30 cellular contexts compared by ENCODE assay signal in genomic region chr2:96423866-96424265, GRCh38.
DNase-seq lines count a peak whose midpoint lies in the region; ATAC-seq, FAIRE-seq and TF ChIP-seq lines count a peak whose summit lies in the region.
"Had no signal": no experiment of that assay in that cellular context is flagged by ENCODE, and none has a peak within 500 bp of the region (broad histone marks: within the 10 kb centered on the region; RNA-seq: fewer than 3 reads in every experiment).

No MANE protein-coding gene starts in this region.

- H4K20me1 ChIP-seq in HepG2 (ENCODE audit: insufficient read depth, low read length), result no peaks in the 10 kb centered on the region
- H4K20me1 ChIP-seq: BLaER1 had no signal

- no peaks in the 10 kb centered on the region for H3K79me2 ChIP-seq in HepG2 (ENCODE audit: insufficient read depth, low read length)

- H3K4me3 ChIP-seq in HepG2 (replicated peaks in 1 of 3; ENCODE audit: insufficient read depth in 1 of 3, low read depth in 2 of 3, low read length in 3 of 3) (no peak overlapping the region), right lobe of liver (no peak overlapping the region), cardiac fibroblast (replicated peaks in 1 of 2; ENCODE audit: low read depth in 2 of 2, low read length in 2 of 2) (no peak overlapping the region)
- H3K4me3 ChIP-seq: adrenal gland, BLaER1, cardiac muscle cell, right atrium auricular region, tibial artery had no signal

- DNase-seq in HepG2 (ENCODE audit: low spot score) (no peak), right lobe of liver (no peak), cardiac fibroblast (ENCODE audit: low read depth in 2 of 2) (peak; percentile 10 to 73), mesothelial cell of epicardium (ENCODE audit: low spot score in 2 of 2, unreplicated experiment in 2 of 2) (no peak), NCI-H2107 (lab: John Stamatoyannopoulos, UW) (no peak), RKO (ENCODE audit: low spot score) (no peak)
- DNase-seq in activated naive CD4-positive, alpha-beta T cell (lab: John Stamatoyannopoulos, UW), result no peak
- DNase-seq: 8988T; activated B cell treated with CpG ODN at 0.5 μM for 24 hours; activated CD4-positive, alpha-beta memory T cell treated with anti-CD3 and anti-CD28 coated beads for 36 hours; activated gamma-delta T cell; activated T-cell treated with anti-CD3 and anti-CD28 coated beads for 4 hours; adrenal gland; Calu3; dermis blood vessel endothelial cell; foreskin melanocyte; H7; islet precursor cell; KBM-7; MV-4-11; NCI-H1694 treated with DMSO at 0.1 percent for 48 hours; NCI-H526 treated with DMSO at 0.1 percent for 48 hours; T-helper 9 cell; tibial artery had no signal

- peaks cover 51% of the 10 kb centered on the region for H3K27me3 Mint-ChIP-seq in mesothelial cell of epicardium (ENCODE audit: low read depth)

- intact Hi-C loops in HepG2 (cut with micrococcal nuclease; ENCODE audit: unreplicated experiment) (no loop called here), right lobe of liver (cut with DNase I) (no loop called here)

- no peak overlapping the region for H2AFZ ChIP-seq in HepG2 (ENCODE audit: low read length)

- TF ChIP-seq RAD21 in HepG2 (CRISPR knock-in tag; IDR thresholded peaks at IDR 0.05), result no peak

- H3K27ac ChIP-seq in HepG2 (ENCODE audit: extremely low read length, insufficient read depth, low read length) (no peak overlapping the region), right lobe of liver (no peak overlapping the region)
- H3K27ac ChIP-seq: adrenal gland, BLaER1, cardiac muscle cell, right atrium auricular region, tibial artery had no signal

- TF ChIP-seq CTCF in HepG2 (CRISPR knock-in tag; IDR thresholded peaks at IDR 0.05), result no peak
- TF ChIP-seq CTCF in right lobe of liver (IDR thresholded peaks at IDR 0.05), result no peak
- no peak for TF ChIP-seq CTCF in cardiac fibroblast (IDR thresholded peaks at IDR 0.05; ENCODE audit: low read depth, low read length)
- no peak for TF ChIP-seq CTCF in mesothelial cell of epicardium (IDR thresholded peaks at IDR 0.05; ENCODE audit: unreplicated experiment)

- 3% methylated on average over 1 of the region's 1 CpG for WGBS in HepG2 (ENCODE audit: low lambda C conversion rate)
- 38% methylated on average over 1 of the region's 1 CpG for WGBS in right lobe of liver (ENCODE audit: insufficient coverage, low coverage, low lambda C conversion rate, missing lambda C conversion rate)

- H3K27me3 ChIP-seq in HepG2 (ENCODE audit: control insufficient read depth in 1 of 2, insufficient read depth in 2 of 2, low read length in 2 of 2) (peaks cover 0 to 15% of the 10 kb centered on the region in 2 experiments; a peak in 2 of 5 replicates), right lobe of liver (no peaks in the 10 kb centered on the region)
- H3K27me3 ChIP-seq: BLaER1, cardiac muscle cell, right atrium auricular region had no signal

- TF ChIP-seq POLR2A in HepG2 (IDR thresholded peaks at IDR 0.05; ENCODE audit: insufficient read depth in 1 of 2, low read depth in 2 of 2, low read length in 2 of 2) (no peak), right lobe of liver (IDR thresholded peaks at IDR 0.05) (no peak)

- peaks cover 8% of the 10 kb centered on the region for H3K4me1 Mint-ChIP-seq in mesothelial cell of epicardium
- H3K4me1 Mint-ChIP-seq: activated B cell treated with CpG ODN at 0.5 μM for 24 hours had no signal

- peak overlapping the region; percentile 75 for H3K27ac Mint-ChIP-seq in mesothelial cell of epicardium
- H3K27ac Mint-ChIP-seq: activated B cell treated with CpG ODN at 0.5 μM for 24 hours; activated CD4-positive, alpha-beta memory T cell treated with anti-CD3 and anti-CD28 coated beads for 36 hours; stimulated activated naive CD8-positive, alpha-beta T cell treated with anti-CD3 and anti-CD28 coated beads, Interleukin-15, Interleukin-2, amounts not matched to agents 100 ng/mL and 50 ng/mL, for 24 hours had no signal

- H3K4me1 ChIP-seq in HepG2 (ENCODE audit: insufficient read depth, low read length) (peaks cover 13% of the 10 kb centered on the region), right lobe of liver (no peaks in the 10 kb centered on the region)
- H3K4me1 ChIP-seq: adrenal gland, BLaER1, right atrium auricular region, tibial artery had no signal

- no peak for ATAC-seq in HepG2
- ATAC-seq in right lobe of liver, result no peak
- ATAC-seq in GM18511 (IDR thresholded peaks at IDR 0.05; ENCODE audit: unreplicated experiment), result no peak

- H3K36me3 Mint-ChIP-seq in mesothelial cell of epicardium, result no peaks in the 10 kb centered on the region

- FAIRE-seq in HepG2 (lab: Jason Lieb, UNC), result no peak
- FAIRE-seq: endothelial cell of umbilical vein had no signal

- TF ChIP-seq EP300 in HepG2 (IDR thresholded peaks at IDR 0.05; ENCODE audit: low read depth in 2 of 2, low read length in 2 of 2) (no peak), HepG2 (CRISPR knock-in tag; IDR thresholded peaks at IDR 0.05; ENCODE audit: borderline replicate concordance) (no peak)

- POLR2A ChIA-PET in HepG2 (lab: Yijun Ruan, JAX), result no interaction called here

- in situ Hi-C loops in HepG2 (cut with HindIII; ENCODE audit: extremely low pct_ligation_motif_present, low pct_unique_long_range_greater_than_20kb), result no loop called here

- no peak overlapping the region for H3K9ac ChIP-seq in HepG2 (ENCODE audit: insufficient read depth, low read depth, low read length)
- H3K9ac ChIP-seq: BLaER1 had no signal

- CTCF ChIA-PET in HepG2 (lab: Yijun Ruan, JAX; ENCODE audit: low intra/inter-chr PET ratio, low total read pairs), result no interaction called here

- no peaks in the 10 kb centered on the region for H3K36me3 ChIP-seq in HepG2 (replicated peaks in 1 of 2; ENCODE audit: control insufficient read depth in 1 of 2, insufficient read depth in 2 of 2, low read length in 2 of 2)
- H3K36me3 ChIP-seq in right lobe of liver, result no peaks in the 10 kb centered on the region
- H3K36me3 ChIP-seq: adrenal gland, BLaER1, cardiac muscle cell, right atrium auricular region, tibial artery had no signal

- no TSS peak for BruUV-seq in HepG2 (replicated peaks; lab: Mats Ljungman, UMichigan)

- peaks cover 21% of the 10 kb centered on the region for H3K9me3 Mint-ChIP-seq in mesothelial cell of epicardium
- H3K9me3 Mint-ChIP-seq: activated B cell treated with CpG ODN at 0.5 μM for 24 hours; stimulated activated naive CD8-positive, alpha-beta T cell treated with anti-CD3 and anti-CD28 coated beads, Interleukin-15, Interleukin-2, amounts not matched to agents 100 ng/mL and 50 ng/mL, for 24 hours had no signal

- H3K4me3 Mint-ChIP-seq in mesothelial cell of epicardium, result no peak overlapping the region
- H3K4me3 Mint-ChIP-seq: activated B cell treated with CpG ODN at 0.5 μM for 24 hours; activated CD4-positive, alpha-beta memory T cell treated with anti-CD3 and anti-CD28 coated beads for 36 hours; stimulated activated naive CD8-positive, alpha-beta T cell treated with anti-CD3 and anti-CD28 coated beads, Interleukin-15, Interleukin-2, amounts not matched to agents 100 ng/mL and 50 ng/mL, for 24 hours had no signal

- H3K9me3 ChIP-seq in HepG2 (ENCODE audit: low read length) (no peaks in the 10 kb centered on the region), right lobe of liver (no peaks in the 10 kb centered on the region)
- H3K9me3 ChIP-seq: adrenal gland, right atrium auricular region, tibial artery had no signal

- no peak overlapping the region for H3K4me2 ChIP-seq in HepG2 (ENCODE audit: low read depth, low read length)
- H3K4me2 ChIP-seq: BLaER1 had no signal

TF ChIP-seq in HepG2, 621 proteins besides CTCF, POLR2A, EP300 and RAD21:
- TF ChIP-seq CEBPB (IDR thresholded peaks at IDR 0.05; ENCODE audit: borderline replicate concordance, low read depth, low read length), result peak; percentile 53; the same call in 1 of the 2 replicates
- no peak for TF ChIP-seq SYNCRIP (IDR thresholded peaks at IDR 0.05; ENCODE audit: insufficient read depth, low read depth, low read length)

Comparison
In these comparisons a context has a peak if more than half of its experiments do, and no peak if none do; other contexts are left out.
1. DNase-seq: peak in cardiac fibroblast (2 of 2); none in HepG2 (single experiment), right lobe of liver (0 of 3), mesothelial cell of epicardium (0 of 2), activated naive CD4-positive, alpha-beta T cell (0 of 4), NCI-H2107 (single experiment) and RKO (single experiment).